Comparison of ENCODE assay signal across 10 cellular contexts in the genomic region with DNA sequence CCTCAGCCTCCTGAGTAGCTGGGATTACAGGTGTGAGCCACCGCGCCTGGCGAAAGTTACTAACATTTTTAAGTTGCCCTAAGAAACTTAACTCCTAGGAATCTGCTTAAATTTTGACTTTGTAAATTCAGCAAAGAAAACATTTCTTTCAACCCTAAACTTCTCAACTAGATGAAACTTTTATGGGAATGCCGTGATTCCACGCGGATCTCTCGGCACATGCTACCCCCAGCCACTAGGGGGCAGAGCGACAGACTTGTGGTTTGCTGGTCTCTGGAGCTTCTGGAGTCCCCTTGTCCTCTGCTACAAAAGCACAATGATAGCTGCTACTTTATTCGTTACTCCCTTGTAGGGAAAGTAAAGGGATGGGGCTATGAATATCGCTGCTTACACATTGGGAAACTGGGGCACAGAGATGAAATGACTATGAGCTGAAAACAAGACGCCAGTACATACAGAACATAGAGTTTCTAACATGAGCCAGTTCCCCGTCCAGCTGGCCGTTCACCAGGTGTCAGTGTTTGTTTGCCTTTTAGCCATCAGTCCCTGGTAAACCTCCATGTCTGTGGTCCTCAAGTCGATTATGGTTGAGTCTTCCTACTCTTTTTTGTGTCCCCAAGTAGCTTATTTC.
DNase-seq lines count a peak whose midpoint lies in the region; ATAC-seq, FAIRE-seq and TF ChIP-seq lines count a peak whose summit lies in the region.
"Had no signal": no experiment of that assay in that cellular context is flagged by ENCODE, and none has a peak within 500 bp of the region (broad histone marks: within the 10 kb centered on the region; RNA-seq: fewer than 3 reads in every experiment).

No MANE protein-coding gene starts in this region.

- H3K4me1 ChIP-seq in A549, result peaks cover 47% of the 10 kb centered on the region
- H3K4me1 ChIP-seq: SJCRH30 had no signal

- peak in 1 of 2 experiments; percentile 31; a peak in 2 of 5 replicates for TF ChIP-seq RAD21 in A549 (conservative IDR thresholded peaks at IDR 0.05 in 1 of 2, IDR thresholded peaks at IDR 0.05 in 1 of 2)

- H3K4me1 Mint-ChIP-seq in activated CD4-positive, alpha-beta T cell treated with anti-CD3 and anti-CD28 coated beads, Interleukin-2, amount 10 ng/mL, durations not matched to agents 7 days and 5 days, result peaks cover 2% of the 10 kb centered on the region

- no peaks in the 10 kb centered on the region for H3K9me3 ChIP-seq in A549
- H3K9me3 ChIP-seq: SJCRH30 had no signal

- FAIRE-seq in A549 (lab: Jason Lieb, UNC), result no peak
- peak; percentile 27 for FAIRE-seq in RCC 7860 (lab: Jason Lieb, UNC)
- FAIRE-seq: G401.6 had no signal

- H3K4me3 Mint-ChIP-seq in activated CD4-positive, alpha-beta T cell treated with anti-CD3 and anti-CD28 coated beads, Interleukin-2, amount 10 ng/mL, durations not matched to agents 7 days and 5 days, result no peak overlapping the region

- H3K9me3 Mint-ChIP-seq in activated CD4-positive, alpha-beta T cell treated with anti-CD3 and anti-CD28 coated beads, Interleukin-2, amount 10 ng/mL, durations not matched to agents 7 days and 5 days, result peaks cover 7% of the 10 kb centered on the region

- H3K27me3 Mint-ChIP-seq in activated CD4-positive, alpha-beta T cell treated with anti-CD3 and anti-CD28 coated beads, Interleukin-2, amount 10 ng/mL, durations not matched to agents 7 days and 5 days, result no peaks in the 10 kb centered on the region

- TF ChIP-seq CTCF in A549 (IDR thresholded peaks at IDR 0.05) (peak; percentile 48), GM13976 (IDR thresholded peaks at IDR 0.05; ENCODE audit: borderline replicate concordance, control extremely low read depth, extremely low read depth, insufficient read depth, missing control alignments) (peak; percentile 12)

- no peaks in the 10 kb centered on the region for H3K36me3 Mint-ChIP-seq in activated CD4-positive, alpha-beta T cell treated with anti-CD3 and anti-CD28 coated beads, Interleukin-2, amount 10 ng/mL, durations not matched to agents 7 days and 5 days (ENCODE audit: low read depth)

- POLR2A ChIA-PET in A549 (lab: Yijun Ruan, JAX), result no interaction called here
- POLR2A ChIA-PET in activated CD4-positive, alpha-beta T cell treated with anti-CD3 and anti-CD28 coated beads, Interleukin-2, amount 10 ng/mL, durations not matched to agents 7 days and 5 days (lab: Charles Lee), result no interaction called here

- peak overlapping the region; percentile 63 to 75; a peak in 4 of 6 replicates for H3K27ac ChIP-seq in A549
- H3K27ac ChIP-seq: SJCRH30 had no signal

- no peak overlapping the region for H3K27ac Mint-ChIP-seq in activated CD4-positive, alpha-beta T cell treated with anti-CD3 and anti-CD28 coated beads, Interleukin-2, amount 10 ng/mL, durations not matched to agents 7 days and 5 days

- no peak for TF ChIP-seq EP300 in A549 (IDR thresholded peaks at IDR 0.05)

- 78% methylated on average over 14 of the region's 14 CpGs for WGBS in A549 (ENCODE audit: missing lambda C conversion rate)

- no peak for TF ChIP-seq POLR2A in A549 (IDR thresholded peaks at IDR 0.05; ENCODE audit: low read length)

- in situ Hi-C loops in GM13976 (cut with MboI; ENCODE audit: low sequenced_read_pairs, unreplicated experiment), result no loop called here

- ATAC-seq in A549 (peak in 1 of 2 experiments; percentile 44; a peak in 2 of 6 replicates), GM21619 (IDR thresholded peaks at IDR 0.05; ENCODE audit: unreplicated experiment) (no peak)

- DNase-seq in A549 (ENCODE audit: low read depth in 1 of 2, low spot score in 1 of 2) (peak; percentile 33 to 61), GM13976 (ENCODE audit: low spot score) (no peak), RCC 7860 (ENCODE audit: low spot score) (peak; percentile 18), germinal center (ENCODE audit: low spot score) (peak; percentile 10), NCI-H2196 treated with DMSO at 0.1 percent for 48 hours (lab: John Stamatoyannopoulos, UW; ENCODE audit: unreplicated experiment) (no peak), SKM-1 treated with dmso at 0.1 percent for 144 hours (lab: John Stamatoyannopoulos, UW; ENCODE audit: unreplicated experiment) (no peak)
- no peak for DNase-seq in activated CD4-positive, alpha-beta T cell treated with anti-CD3 and anti-CD28 coated beads, Interleukin-2, amount 10 ng/mL, durations not matched to agents 7 days and 5 days

- no peak overlapping the region; the same call in 2 of the 3 replicates for H3K4me2 ChIP-seq in A549

- no peak overlapping the region for H3K4me3 ChIP-seq in A549
- H3K4me3 ChIP-seq: SJCRH30 had no signal

- CTCF ChIA-PET in A549 (lab: Yijun Ruan, JAX), result interaction anchor here (0.8 to 3.5 kb wide), 7 partner anchors 9 to 114 kb away, joined by 3 to 17 read pairs (median 4); no protein-coding TSS in a partner anchor
- CTCF ChIA-PET in activated CD4-positive, alpha-beta T cell treated with anti-CD3 and anti-CD28 coated beads, Interleukin-2, amount 10 ng/mL, durations not matched to agents 7 days and 5 days (lab: Charles Lee), result no interaction called here

TF ChIP-seq in A549, 52 proteins besides CTCF, POLR2A, EP300 and RAD21:
- TF ChIP-seq KDM1A (IDR thresholded peaks at IDR 0.05; ENCODE audit: low read depth), result no peak
- no peak for TF ChIP-seq CHD2 (IDR thresholded peaks at IDR 0.05; ENCODE audit: low read length, partially characterized antibody)
- TF ChIP-seq CEBPB (IDR thresholded peaks at IDR 0.05), result no peak
- no peak for TF ChIP-seq MAFK (IDR thresholded peaks at IDR 0.05; ENCODE audit: partially characterized antibody)
- no peak for TF ChIP-seq KDM5A (IDR thresholded peaks at IDR 0.05)
- no peak; the same call in 2 of the 3 replicates for TF ChIP-seq SMC3 (IDR thresholded peaks at IDR 0.05)
- TF ChIP-seq JUN (IDR thresholded peaks at IDR 0.05), result no peak
- TF ChIP-seq, protein P1, sequence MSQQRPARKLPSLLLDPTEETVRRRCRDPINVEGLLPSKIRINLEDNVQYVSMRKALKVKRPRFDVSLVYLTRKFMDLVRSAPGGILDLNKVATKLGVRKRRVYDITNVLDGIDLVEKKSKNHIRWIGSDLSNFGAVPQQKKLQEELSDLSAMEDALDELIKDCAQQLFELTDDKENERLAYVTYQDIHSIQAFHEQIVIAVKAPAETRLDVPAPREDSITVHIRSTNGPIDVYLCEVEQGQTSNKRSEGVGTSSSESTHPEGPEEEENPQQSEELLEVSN (IDR thresholded peaks at IDR 0.05; ENCODE audit: borderline replicate concordance, low read depth), result no peak
- TF ChIP-seq, protein P2, sequence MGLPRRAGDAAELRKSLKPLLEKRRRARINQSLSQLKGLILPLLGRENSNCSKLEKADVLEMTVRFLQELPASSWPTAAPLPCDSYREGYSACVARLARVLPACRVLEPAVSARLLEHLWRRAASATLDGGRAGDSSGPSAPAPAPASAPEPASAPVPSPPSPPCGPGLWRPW (IDR thresholded peaks at IDR 0.05), result no peak
- no peak for TF ChIP-seq MYC (IDR thresholded peaks at IDR 0.05; ENCODE audit: borderline replicate concordance, low read length)
- no peak for TF ChIP-seq ZC3H11A (IDR thresholded peaks at IDR 0.05)
- TF ChIP-seq MAX (IDR thresholded peaks at IDR 0.05), result no peak
- TF ChIP-seq RARB (CRISPR knock-in tag; IDR thresholded peaks at IDR 0.05), result no peak
- no peak for TF ChIP-seq TP53 (CRISPR knock-in tag; IDR thresholded peaks at IDR 0.05)
- TF ChIP-seq HOXB13 (CRISPR knock-in tag; IDR thresholded peaks at IDR 0.05; ENCODE audit: low read depth), result no peak
- TF ChIP-seq TFCP2L1 (CRISPR knock-in tag; IDR thresholded peaks at IDR 0.05), result no peak
- TF ChIP-seq ZNF302 (CRISPR knock-in tag; IDR thresholded peaks at IDR 0.05), result no peak
- TF ChIP-seq SREBF2 (IDR thresholded peaks at IDR 0.05), result no peak
- no peak for TF ChIP-seq FOSL2 (IDR thresholded peaks at IDR 0.05)
- no peak for TF ChIP-seq FOSL2 (CRISPR knock-in tag; IDR thresholded peaks at IDR 0.05)

Comparison
In these comparisons a context has a peak if more than half of its experiments do, and no peak if none do; other contexts are left out.
1. DNase-seq: peak in A549 (2 of 2), RCC 7860 (single experiment) and germinal center (single experiment); none in GM13976 (single experiment), NCI-H2196 treated with DMSO at 0.1 percent for 48 hours (single experiment), activated CD4-positive, alpha-beta T cell treated with anti-CD3 and anti-CD28 coated beads, Interleukin-2, amount 10 ng/mL, durations not matched to agents 7 days and 5 days (single experiment) and SKM-1 treated with dmso at 0.1 percent for 144 hours (single experiment).